In genomic region chr17:79728908-79729471, GRCh38 we compare ENCODE assay signal across 9 cellular contexts. TPM values are rescaled to one million over a fixed set of nuclear protein-coding genes. Genes with fewer than 3 reads are reported as not detected.
DNase-seq lines count a peak whose midpoint lies in the region; ATAC-seq lines count a peak whose summit lies in the region.
"Had no signal": no experiment of that assay in that cellular context is flagged by ENCODE, and none has a peak within 500 bp of the region (broad histone marks: within the 10 kb centered on the region; RNA-seq: fewer than 3 reads in every experiment).

No MANE protein-coding gene starts in this region.

- H3K27ac ChIP-seq in ACC112 (ENCODE audit: low read depth, low read length) (no peak overlapping the region), HUES6 (ENCODE audit: low read depth, low read length) (no peak overlapping the region)

- no peaks in the 10 kb centered on the region for H3K36me3 Mint-ChIP-seq in dendritic cell treated with granulocyte-macrophage colony-stimulating factor and Interleukin-4, amounts not matched to agents 40 ng/mL and 50 ng/mL, for 4 days (ENCODE audit: low read depth)
- H3K36me3 Mint-ChIP-seq in natural killer cell treated with Interleukin-12 subunit alpha and Interleukin-12 subunit beta and Interleukin-15 and Interleukin-18, amount 100 ng/mL, for 72 hours, result no peaks in the 10 kb centered on the region

- ATAC-seq in natural killer cell treated with Interleukin-12 subunit alpha and Interleukin-12 subunit beta and Interleukin-15 and Interleukin-18, amount 100 ng/mL, for 72 hours, result no peak
- no peak for ATAC-seq in GM18870 (IDR thresholded peaks at IDR 0.05; ENCODE audit: unreplicated experiment)

- H3K79me2 ChIP-seq in ACC112 (ENCODE audit: control insufficient read depth, insufficient read depth, low read length, unreplicated experiment), result no peaks in the 10 kb centered on the region

- in situ Hi-C loops in ACHN (cut with HindIII; ENCODE audit: low pct_ligation_motif_present, low pct_unique_long_range_greater_than_20kb, low sequenced_read_pairs), result no loop called here

- H3K9ac ChIP-seq in HUES6 (ENCODE audit: low read length), result no peak overlapping the region

- no peaks in the 10 kb centered on the region for H3K9me3 ChIP-seq in HUES6 (ENCODE audit: control insufficient read depth, insufficient read depth, low read depth, low read length)

- H3K36me3 ChIP-seq in ACC112 (ENCODE audit: insufficient read depth, low read length), result no peaks in the 10 kb centered on the region
- no peaks in the 10 kb centered on the region for H3K36me3 ChIP-seq in HUES6 (ENCODE audit: control insufficient read depth, insufficient read depth, low read length)

- H3K4me1 ChIP-seq in ACC112 (ENCODE audit: control insufficient read depth, insufficient read depth, low read length, unreplicated experiment) (no peaks in the 10 kb centered on the region), HUES6 (ENCODE audit: control insufficient read depth, insufficient read depth, low read length) (peaks cover 4% of the 10 kb centered on the region)

- peak overlapping the region; percentile 90 for H3K27ac Mint-ChIP-seq in dendritic cell treated with granulocyte-macrophage colony-stimulating factor and Interleukin-4, amounts not matched to agents 40 ng/mL and 50 ng/mL, for 4 days
- peak overlapping the region; percentile 43 to 73 for H3K27ac Mint-ChIP-seq in natural killer cell treated with Interleukin-12 subunit alpha and Interleukin-12 subunit beta and Interleukin-15 and Interleukin-18, amount 100 ng/mL, for 72 hours

- H3K27me3 ChIP-seq in ACC112 (ENCODE audit: insufficient read depth, low read length), result no peaks in the 10 kb centered on the region
- H3K27me3 ChIP-seq in HUES6 (ENCODE audit: control insufficient read depth, insufficient read depth, low read length), result no peaks in the 10 kb centered on the region

- no peaks in the 10 kb centered on the region for H3K9me3 Mint-ChIP-seq in dendritic cell treated with granulocyte-macrophage colony-stimulating factor and Interleukin-4, amounts not matched to agents 40 ng/mL and 50 ng/mL, for 4 days
- no peaks in the 10 kb centered on the region for H3K9me3 Mint-ChIP-seq in natural killer cell treated with Interleukin-12 subunit alpha and Interleukin-12 subunit beta and Interleukin-15 and Interleukin-18, amount 100 ng/mL, for 72 hours

- peak overlapping the region; percentile 98 for H2AFZ ChIP-seq in ACC112 (ENCODE audit: low read length, unreplicated experiment)

- peaks cover 24% of the 10 kb centered on the region for H3K4me1 Mint-ChIP-seq in dendritic cell treated with granulocyte-macrophage colony-stimulating factor and Interleukin-4, amounts not matched to agents 40 ng/mL and 50 ng/mL, for 4 days (ENCODE audit: low read depth)
- peaks cover 15 to 25% of the 10 kb centered on the region in 2 donors for H3K4me1 Mint-ChIP-seq in natural killer cell treated with Interleukin-12 subunit alpha and Interleukin-12 subunit beta and Interleukin-15 and Interleukin-18, amount 100 ng/mL, for 72 hours (ENCODE audit: low read depth in 2 of 2)

- peak overlapping the region; percentile 2 for H3K4me3 Mint-ChIP-seq in dendritic cell treated with granulocyte-macrophage colony-stimulating factor and Interleukin-4, amounts not matched to agents 40 ng/mL and 50 ng/mL, for 4 days
- H3K4me3 Mint-ChIP-seq in natural killer cell treated with Interleukin-12 subunit alpha and Interleukin-12 subunit beta and Interleukin-15 and Interleukin-18, amount 100 ng/mL, for 72 hours, result peak overlapping the region; percentile 42

- H3K27me3 Mint-ChIP-seq in dendritic cell treated with granulocyte-macrophage colony-stimulating factor and Interleukin-4, amounts not matched to agents 40 ng/mL and 50 ng/mL, for 4 days, result peaks cover 2% of the 10 kb centered on the region
- H3K27me3 Mint-ChIP-seq in natural killer cell treated with Interleukin-12 subunit alpha and Interleukin-12 subunit beta and Interleukin-15 and Interleukin-18, amount 100 ng/mL, for 72 hours, result no peaks in the 10 kb centered on the region

- DNase-seq in natural killer cell treated with Interleukin-12 subunit alpha and Interleukin-12 subunit beta and Interleukin-15 and Interleukin-18, amount 100 ng/mL, for 72 hours (ENCODE audit: low spot score), result no peak
- no peak for DNase-seq in NCI-H446 treated with DMSO at 0.1 percent for 48 hours (lab: John Stamatoyannopoulos, UW)
- no peak for DNase-seq in HT-29 (ENCODE audit: low spot score)
- DNase-seq in ACHN, result no peak

- peak overlapping the region; percentile 64; the same call in 1 of the 2 replicates for H3K4me3 ChIP-seq in ACC112 (ENCODE audit: low read depth, low read length)
- H3K4me3 ChIP-seq in HUES6 (ENCODE audit: low read depth, low read length), result 0 out of 2 replicates have a peak overlapping the region, but pooled peaks have one; percentile 5

- intact Hi-C loops in dendritic cell treated with granulocyte-macrophage colony-stimulating factor and Interleukin-4, amounts not matched to agents 40 ng/mL and 50 ng/mL, for 4 days (cut with micrococcal nuclease), result no loop called here

RNA-seq across cellular contexts. Expression of gene ENPP7, which starts 1.8 kb away (rescaled TPM):
- under 1 TPM in 1 of 2 donors, not detected in 1; 0.14 TPM for total RNA-seq in natural killer cell treated with Interleukin-12 subunit alpha and Interleukin-12 subunit beta and Interleukin-15 and Interleukin-18, amount 100 ng/mL, for 72 hours
- total RNA-seq in HT-29 (2014; rRNA removed; shearing (Covaris generic)), result not detected in 2 replicates
- total RNA-seq: lower leg skin had no signal

RNA-seq across cellular contexts. Expression of gene CBX2, which starts 49.0 kb away (rescaled TPM):
- 1 to 10 TPM in 1 of 2 donors, under 1 TPM in 1; 0.95 to 2.1 TPM for total RNA-seq in natural killer cell treated with Interleukin-12 subunit alpha and Interleukin-12 subunit beta and Interleukin-15 and Interleukin-18, amount 100 ng/mL, for 72 hours
- 9.5 and 13.4 TPM in 2 replicates for total RNA-seq in HT-29 (2014; rRNA removed; shearing (Covaris generic))
